17 cellular contexts compared by ENCODE assay signal in the genomic region with DNA sequence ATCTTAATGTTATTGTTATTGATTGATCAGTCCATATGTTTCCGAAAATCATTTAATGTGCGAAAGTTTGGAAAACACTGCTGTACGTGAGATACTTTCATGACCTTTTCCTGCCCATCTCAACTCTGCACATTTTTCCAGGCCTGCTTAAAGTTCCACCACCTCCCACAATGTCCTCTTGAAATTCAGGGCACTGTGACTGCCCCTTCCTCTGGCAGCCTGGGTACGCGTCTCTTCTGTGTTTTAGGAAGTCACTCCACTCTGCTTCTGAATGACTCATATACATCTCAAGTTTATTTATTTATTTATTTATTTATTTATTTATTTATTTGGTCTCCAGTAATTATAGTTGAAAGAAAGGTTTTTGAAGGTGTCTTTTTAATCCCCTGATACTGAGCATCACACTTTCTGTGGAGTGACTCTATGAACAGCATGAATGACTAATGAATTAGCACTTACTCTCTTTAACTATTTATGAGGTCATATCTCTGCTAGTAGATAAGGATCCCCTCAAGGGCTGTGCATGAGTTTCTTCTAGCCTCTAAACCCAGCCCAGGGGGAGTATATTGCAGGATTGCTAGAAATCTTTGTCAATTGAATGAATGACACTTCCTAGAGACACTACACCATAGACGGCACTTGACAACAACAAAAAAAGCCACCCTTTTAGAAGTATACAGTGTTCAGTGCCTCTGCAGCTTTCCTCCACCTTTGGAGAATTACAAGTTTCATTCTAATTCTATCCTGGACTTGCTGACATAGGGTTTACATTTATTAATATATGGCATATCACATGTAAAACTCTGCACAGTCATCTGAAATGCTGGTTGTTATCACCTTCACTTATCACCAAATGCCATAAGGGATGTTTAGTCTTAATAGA.
DNase-seq lines count a peak whose midpoint lies in the region; ATAC-seq and TF ChIP-seq lines count a peak whose summit lies in the region.
"Had no signal": no experiment of that assay in that cellular context is flagged by ENCODE, and none has a peak within 500 bp of the region (broad histone marks: within the 10 kb centered on the region; RNA-seq: fewer than 3 reads in every experiment).

No MANE protein-coding gene starts in this region.

- peaks cover 7% of the 10 kb centered on the region for H3K9me3 Mint-ChIP-seq in stimulated activated memory B cell treated with anti-CD40 and anti-IgM and Interleukin-4, amounts not matched to agents 10 μg/mL and 1 μg/mL and 100 μg/mL, for 72 hours

- H3K4me1 ChIP-seq in OCI-LY3 (ENCODE audit: low read length) = peaks cover 47% of the 10 kb centered on the region
- peaks cover 22 to 27% of the 10 kb centered on the region in 2 donors for H3K4me1 ChIP-seq in duodenal mucosa (ENCODE audit: control insufficient read depth in 1 of 2, insufficient read depth in 2 of 2, low read length in 2 of 2)

- TF ChIP-seq CTCF in OCI-LY3 (IDR thresholded peaks at IDR 0.05; ENCODE audit: low read depth, low read length) = no peak

- H3K27me3 ChIP-seq in OCI-LY3 (ENCODE audit: low read depth, low read length) (no peaks in the 10 kb centered on the region), duodenal mucosa (ENCODE audit: control insufficient read depth in 1 of 2, insufficient read depth in 2 of 2, low read length in 2 of 2) (no peaks in the 10 kb centered on the region)
- H3K27me3 ChIP-seq: neural progenitor cell, suprapubic skin had no signal

- H3K79me2 ChIP-seq in OCI-LY3 (ENCODE audit: low read length) = peaks cover 49% of the 10 kb centered on the region

- H3K9ac ChIP-seq in OCI-LY3 (ENCODE audit: low read length) (peak overlapping the region; percentile 69; the same call in 1 of the 2 replicates), duodenal mucosa (ENCODE audit: low read depth in 1 of 2, low read length in 2 of 2) (peak overlapping the region in 1 of 2 donors; percentile 16)
- H3K9ac ChIP-seq: neural progenitor cell had no signal

- no peaks in the 10 kb centered on the region for H4K20me1 ChIP-seq in OCI-LY3 (ENCODE audit: insufficient read depth, low read length)

- H3K4me3 ChIP-seq in OCI-LY3 (ENCODE audit: low read length) (peak overlapping the region; percentile 75), duodenal mucosa (ENCODE audit: low read depth in 1 of 2, low read length in 2 of 2) (peak overlapping the region; percentile 57 to 66)
- H3K4me3 ChIP-seq: neural progenitor cell, suprapubic skin had no signal

- no peaks in the 10 kb centered on the region for H3K27me3 Mint-ChIP-seq in stimulated activated memory B cell treated with anti-CD40 and anti-IgM and Interleukin-4, amounts not matched to agents 10 μg/mL and 1 μg/mL and 100 μg/mL, for 72 hours

- H3K9me3 ChIP-seq in OCI-LY3 (ENCODE audit: insufficient read depth, low read length) = peaks cover 7% of the 10 kb centered on the region; the same call in 1 of the 2 replicates
- no peaks in the 10 kb centered on the region for H3K9me3 ChIP-seq in duodenal mucosa (ENCODE audit: control insufficient read depth in 1 of 2, low read length in 2 of 2)
- H3K9me3 ChIP-seq: suprapubic skin had no signal

- H3K4me3 Mint-ChIP-seq in stimulated activated memory B cell treated with anti-CD40 and anti-IgM and Interleukin-4, amounts not matched to agents 10 μg/mL and 1 μg/mL and 100 μg/mL, for 72 hours = no peak overlapping the region
- H3K4me3 Mint-ChIP-seq: CD8-positive, alpha-beta memory T cell; neural progenitor cell had no signal

- DNase-seq in DMS153 treated with DMSO at 0.1 percent for 48 hours (lab: John Stamatoyannopoulos, UW; ENCODE audit: unreplicated experiment) = peak; percentile 27
- DNase-seq in DMS153 (lab: John Stamatoyannopoulos, UW) = no peak
- DNase-seq in DMS114 treated with DMSO at 0.1 percent for 48 hours (lab: John Stamatoyannopoulos, UW; ENCODE audit: unreplicated experiment) = no peak
- DNase-seq: activated naive CD4-positive, alpha-beta T cell treated with Interleukin-2 at 50 U/mL for 16 hours; CD8-positive, alpha-beta memory T cell; KG1; NCI-H2227 treated with DMSO at 0.1 percent for 48 hours; T-helper 9 cell had no signal

- H3K27ac ChIP-seq in OCI-LY3 (ENCODE audit: low read length) = peak overlapping the region; percentile 26
- no peak overlapping the region for H3K27ac ChIP-seq in duodenal mucosa (ENCODE audit: low read depth, low read length)
- H3K27ac ChIP-seq: 22Rv1, neural progenitor cell, RWPE1, suprapubic skin had no signal

- H3K4me2 ChIP-seq in OCI-LY3 (ENCODE audit: low read length) = peak overlapping the region; percentile 72
- H3K4me2 ChIP-seq: neural progenitor cell had no signal

- H3K36me3 ChIP-seq in OCI-LY3 (replicated peaks; ENCODE audit: low read depth, low read length) (peaks cover 5% of the 10 kb centered on the region), duodenal mucosa (ENCODE audit: control insufficient read depth in 1 of 2, insufficient read depth in 2 of 2, low read length in 2 of 2) (no peaks in the 10 kb centered on the region)
- H3K36me3 ChIP-seq: neural progenitor cell, suprapubic skin had no signal

- no peak overlapping the region for H2AFZ ChIP-seq in OCI-LY3 (ENCODE audit: low read depth, low read length)
- H2AFZ ChIP-seq: neural progenitor cell had no signal

- peaks cover 25% of the 10 kb centered on the region for H3K36me3 Mint-ChIP-seq in stimulated activated memory B cell treated with anti-CD40 and anti-IgM and Interleukin-4, amounts not matched to agents 10 μg/mL and 1 μg/mL and 100 μg/mL, for 72 hours
- H3K36me3 Mint-ChIP-seq: CD8-positive, alpha-beta memory T cell; neural progenitor cell had no signal

- no peak for ATAC-seq in stimulated activated memory B cell treated with anti-CD40 and anti-IgM and Interleukin-4, amounts not matched to agents 10 μg/mL and 1 μg/mL and 100 μg/mL, for 72 hours
- no peak for ATAC-seq in SK-N-SH treated with all-trans-retinoic acid at 6 μM for 48 hours
- ATAC-seq in GM19351 (IDR thresholded peaks at IDR 0.05; ENCODE audit: unreplicated experiment) = no peak

- H3K27ac Mint-ChIP-seq in stimulated activated memory B cell treated with anti-CD40 and anti-IgM and Interleukin-4, amounts not matched to agents 10 μg/mL and 1 μg/mL and 100 μg/mL, for 72 hours = peak overlapping the region; percentile 35
- H3K27ac Mint-ChIP-seq: CD8-positive, alpha-beta memory T cell; neural progenitor cell had no signal

- peaks cover 40% of the 10 kb centered on the region for H3K4me1 Mint-ChIP-seq in stimulated activated memory B cell treated with anti-CD40 and anti-IgM and Interleukin-4, amounts not matched to agents 10 μg/mL and 1 μg/mL and 100 μg/mL, for 72 hours

TF ChIP-seq in SK-N-SH treated with all-trans-retinoic acid at 6 μM for 48 hours, 23 proteins besides CTCF, POLR2A, EP300 and RAD21:
- TF ChIP-seq ZNF565 (CRISPR knock-in tag; conservative IDR thresholded peaks at IDR 0.05; ENCODE audit: low read depth) (no peak), ARNTL (CRISPR knock-in tag; IDR thresholded peaks at IDR 0.05; ENCODE audit: borderline replicate concordance, low read depth) (no peak), TCF4 (CRISPR knock-in tag; IDR thresholded peaks at IDR 0.05; ENCODE audit: borderline replicate concordance) (no peak), ESRRG (CRISPR knock-in tag; IDR thresholded peaks at IDR 0.05) (no peak), OSR1 (CRISPR knock-in tag; IDR thresholded peaks at IDR 0.05) (no peak), SNAI2 (CRISPR knock-in tag; IDR thresholded peaks at IDR 0.05) (no peak), CSDC2 (CRISPR knock-in tag; IDR thresholded peaks at IDR 0.05) (no peak)
- TF ChIP-seq, protein P1, sequence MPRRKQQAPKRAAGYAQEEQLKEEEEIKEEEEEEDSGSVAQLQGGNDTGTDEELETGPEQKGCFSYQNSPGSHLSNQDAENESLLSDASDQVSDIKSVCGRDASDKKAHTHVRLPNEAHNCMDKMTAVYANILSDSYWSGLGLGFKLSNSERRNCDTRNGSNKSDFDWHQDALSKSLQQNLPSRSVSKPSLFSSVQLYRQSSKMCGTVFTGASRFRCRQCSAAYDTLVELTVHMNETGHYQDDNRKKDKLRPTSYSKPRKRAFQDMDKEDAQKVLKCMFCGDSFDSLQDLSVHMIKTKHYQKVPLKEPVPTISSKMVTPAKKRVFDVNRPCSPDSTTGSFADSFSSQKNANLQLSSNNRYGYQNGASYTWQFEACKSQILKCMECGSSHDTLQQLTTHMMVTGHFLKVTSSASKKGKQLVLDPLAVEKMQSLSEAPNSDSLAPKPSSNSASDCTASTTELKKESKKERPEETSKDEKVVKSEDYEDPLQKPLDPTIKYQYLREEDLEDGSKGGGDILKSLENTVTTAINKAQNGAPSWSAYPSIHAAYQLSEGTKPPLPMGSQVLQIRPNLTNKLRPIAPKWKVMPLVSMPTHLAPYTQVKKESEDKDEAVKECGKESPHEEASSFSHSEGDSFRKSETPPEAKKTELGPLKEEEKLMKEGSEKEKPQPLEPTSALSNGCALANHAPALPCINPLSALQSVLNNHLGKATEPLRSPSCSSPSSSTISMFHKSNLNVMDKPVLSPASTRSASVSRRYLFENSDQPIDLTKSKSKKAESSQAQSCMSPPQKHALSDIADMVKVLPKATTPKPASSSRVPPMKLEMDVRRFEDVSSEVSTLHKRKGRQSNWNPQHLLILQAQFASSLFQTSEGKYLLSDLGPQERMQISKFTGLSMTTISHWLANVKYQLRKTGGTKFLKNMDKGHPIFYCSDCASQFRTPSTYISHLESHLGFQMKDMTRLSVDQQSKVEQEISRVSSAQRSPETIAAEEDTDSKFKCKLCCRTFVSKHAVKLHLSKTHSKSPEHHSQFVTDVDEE (CRISPR knock-in tag; IDR thresholded peaks at IDR 0.05) = no peak
- TF ChIP-seq, protein P2, sequence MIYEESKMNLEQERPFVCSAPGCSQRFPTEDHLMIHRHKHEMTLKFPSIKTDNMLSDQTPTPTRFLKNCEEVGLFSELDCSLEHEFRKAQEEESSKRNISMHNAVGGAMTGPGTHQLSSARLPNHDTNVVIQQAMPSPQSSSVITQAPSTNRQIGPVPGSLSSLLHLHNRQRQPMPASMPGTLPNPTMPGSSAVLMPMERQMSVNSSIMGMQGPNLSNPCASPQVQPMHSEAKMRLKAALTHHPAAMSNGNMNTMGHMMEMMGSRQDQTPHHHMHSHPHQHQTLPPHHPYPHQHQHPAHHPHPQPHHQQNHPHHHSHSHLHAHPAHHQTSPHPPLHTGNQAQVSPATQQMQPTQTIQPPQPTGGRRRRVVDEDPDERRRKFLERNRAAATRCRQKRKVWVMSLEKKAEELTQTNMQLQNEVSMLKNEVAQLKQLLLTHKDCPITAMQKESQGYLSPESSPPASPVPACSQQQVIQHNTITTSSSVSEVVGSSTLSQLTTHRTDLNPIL (CRISPR knock-in tag; IDR thresholded peaks at IDR 0.05; ENCODE audit: low read depth) = no peak
